ENCODE assay signal across 11 cellular contexts in the genomic region with DNA sequence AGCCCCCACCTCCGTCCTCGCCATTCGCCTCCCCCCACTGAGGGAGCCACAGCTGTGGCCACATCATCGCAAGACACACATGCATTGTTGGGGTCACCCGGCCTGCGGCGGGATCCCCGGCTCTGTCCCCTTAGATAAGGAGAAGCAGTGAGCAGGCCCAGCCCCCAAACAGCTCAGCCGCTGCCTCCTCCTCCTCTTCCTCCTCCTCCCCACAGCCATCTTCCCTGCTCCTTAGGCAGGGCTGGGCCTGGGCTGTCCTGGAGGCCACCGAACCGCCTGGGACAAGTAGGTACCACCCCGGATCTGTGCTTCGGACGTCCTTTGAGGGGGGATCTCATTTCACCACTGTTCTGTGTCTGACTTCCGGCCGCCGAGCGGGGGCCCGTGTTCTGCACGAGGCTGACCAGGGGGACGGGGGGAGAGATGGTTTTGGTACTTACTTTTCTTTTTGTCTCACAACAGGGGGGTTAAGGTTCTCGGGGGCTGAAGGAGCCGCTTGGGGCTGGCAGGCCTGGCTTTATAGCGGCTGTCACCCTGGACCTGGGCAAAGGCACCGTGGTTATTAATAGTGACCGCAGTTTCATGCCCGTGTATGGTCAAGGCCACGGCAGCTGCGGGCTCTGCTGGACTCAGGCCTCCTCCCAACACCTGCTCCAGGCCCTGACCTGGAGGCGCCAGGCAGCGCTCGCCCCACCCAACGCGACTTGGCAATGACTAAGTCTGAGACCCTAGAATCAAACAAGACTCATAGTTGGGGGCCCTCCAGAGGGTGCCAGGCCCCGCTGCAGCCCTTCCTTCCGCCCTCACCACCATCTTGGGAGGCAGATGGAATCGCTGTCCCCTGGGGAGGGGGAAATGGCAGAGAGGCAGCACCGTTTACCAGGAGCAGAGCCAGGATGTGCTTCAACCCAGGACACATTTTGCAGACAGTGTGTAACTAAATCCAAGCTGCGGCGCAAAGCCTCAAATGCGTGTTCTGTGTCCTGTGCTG. TPM values are rescaled to one million over a fixed set of nuclear protein-coding genes. Genes with fewer than 3 reads are reported as not detected.
A peak's percentile ranks its signal among the peaks of the same experiment; 100 is the strongest.
DNase-seq lines count a peak whose midpoint lies in the region; TF ChIP-seq lines count a peak whose summit lies in the region.
"Had no signal": no experiment of that assay in that cellular context is flagged by ENCODE, and none has a peak within 500 bp of the region (broad histone marks: within the 10 kb centered on the region; RNA-seq: fewer than 3 reads in every experiment).

No MANE protein-coding gene starts in this region.

- no peak overlapping the region for H3K9ac ChIP-seq in fibroblast of lung (ENCODE audit: insufficient read depth, low read length)

- TF ChIP-seq POLR2A in prostate gland (IDR thresholded peaks at IDR 0.05), result no peak
- TF ChIP-seq POLR2A in breast epithelium (IDR thresholded peaks at IDR 0.05), result no peak

- WGBS in prostate gland, result 41% methylated on average over 34 of the region's 41 CpGs

- H3K4me1 ChIP-seq in fibroblast of lung (ENCODE audit: control insufficient read depth, extremely low read depth, insufficient read depth, low read length) (peaks cover 6% of the 10 kb centered on the region), prostate gland (replicated peaks) (no peaks in the 10 kb centered on the region), breast epithelium (no peaks in the 10 kb centered on the region)

- H3K36me3 ChIP-seq in fibroblast of lung (ENCODE audit: control insufficient read depth, insufficient read depth, low read length) (peaks cover 3% of the 10 kb centered on the region), prostate gland (no peaks in the 10 kb centered on the region), breast epithelium (no peaks in the 10 kb centered on the region)

- peak overlapping the region; percentile 45 for H3K4me2 ChIP-seq in fibroblast of lung (ENCODE audit: extremely low read depth, insufficient read depth, low read length)

- TF ChIP-seq CTCF in fibroblast of lung (conservative IDR thresholded peaks at IDR 0.05 in 1 of 2, IDR thresholded peaks at IDR 0.05 in 1 of 2; ENCODE audit: low read depth in 1 of 2, low read length in 2 of 2), result no peak
- TF ChIP-seq CTCF in prostate gland (IDR thresholded peaks at IDR 0.05), result no peak
- no peak for TF ChIP-seq CTCF in breast epithelium (IDR thresholded peaks at IDR 0.05)

- H3K4me3 ChIP-seq in fibroblast of lung (replicated peaks in 1 of 4; ENCODE audit: control extremely low read depth in 1 of 4, insufficient read depth in 1 of 4, low read depth in 3 of 4, low read length in 4 of 4), result no peak overlapping the region
- H3K4me3 ChIP-seq in prostate gland, result no peak overlapping the region
- H3K4me3 ChIP-seq in breast epithelium, result no peak overlapping the region

- intact Hi-C loops in prostate gland (cut with DNase I), result no loop called here
- intact Hi-C loops in breast epithelium (cut with DNase I; ENCODE audit: low total_unique reads), result no loop called here

- H2AFZ ChIP-seq in fibroblast of lung (ENCODE audit: low read length), result no peak overlapping the region

- no peaks in the 10 kb centered on the region for H4K20me1 ChIP-seq in fibroblast of lung (ENCODE audit: control insufficient read depth, extremely low read depth, insufficient read depth, low read length)

- no peaks in the 10 kb centered on the region for H3K27me3 ChIP-seq in fibroblast of lung (ENCODE audit: control insufficient read depth, insufficient read depth, low read length)
- H3K27me3 ChIP-seq in prostate gland (replicated peaks; ENCODE audit: insufficient read depth), result no peaks in the 10 kb centered on the region
- no peaks in the 10 kb centered on the region for H3K27me3 ChIP-seq in breast epithelium

- H3K9me3 ChIP-seq in fibroblast of lung (ENCODE audit: control insufficient read depth, insufficient read depth, low read depth, low read length), result no peaks in the 10 kb centered on the region
- no peaks in the 10 kb centered on the region for H3K9me3 ChIP-seq in prostate gland
- no peaks in the 10 kb centered on the region for H3K9me3 ChIP-seq in breast epithelium

- no peak overlapping the region for H3K27ac ChIP-seq in fibroblast of lung (ENCODE audit: insufficient read depth, low read length)
- peak overlapping the region; percentile 50 to 63 for H3K27ac ChIP-seq in prostate gland
- H3K27ac ChIP-seq in breast epithelium, result peak overlapping the region in 1 of 2 donors; percentile 7

- DNase-seq in DMS 273 treated with DMSO at 0.1 percent for 48 hours (lab: John Stamatoyannopoulos, UW), result peak; percentile 36
- peak; percentile 53 for DNase-seq in SK-N-DZ (ENCODE audit: low spot score)
- peak in 1 of 2 donors; percentile 9 for DNase-seq in fibroblast of lung (ENCODE audit: low read depth in 2 of 2)
- no peak for DNase-seq in prostate gland (ENCODE audit: low spot score)
- no peak for DNase-seq in epidermal melanocyte (ENCODE audit: insufficient read length, low spot score)
- no peak for DNase-seq in SIG-M5 treated with dmso at 0.1 percent for 504 hours (lab: John Stamatoyannopoulos, UW; ENCODE audit: unreplicated experiment)
- DNase-seq in breast epithelium (ENCODE audit: low spot score in 2 of 2), result no peak
- DNase-seq in NCI-H187 treated with DMSO at 0.1 percent for 48 hours (lab: John Stamatoyannopoulos, UW), result no peak
- DNase-seq: activated CD4-positive, alpha-beta T cell treated with anti-CD3 and anti-CD28 coated beads for 4 hours; midbrain; NCI-H446 had no signal

- H3K79me2 ChIP-seq in fibroblast of lung (ENCODE audit: control insufficient read depth, insufficient read depth, low read length), result no peaks in the 10 kb centered on the region

RNA-seq across cellular contexts. Expression of a gene that starts 18.3 kb away (rescaled TPM):
- not detected in 2 replicates for polyA plus RNA-seq in SK-N-DZ (2014; cell fraction: cytosol; rRNA removed)
- polyA plus RNA-seq in SK-N-DZ (2014; cell fraction: nucleus; rRNA removed), result not detected in 2 replicates
- not detected in 2 replicates for total RNA-seq in fibroblast of lung
- not detected in 2 replicates for polyA plus RNA-seq in fibroblast of lung
- not detected in 2 replicates for polyA plus RNA-seq in fibroblast of lung (2012)
- not detected in 2 replicates for polyA minus RNA-seq in fibroblast of lung (ENCODE audit: low replicate concordance)
- 1 to 10 TPM in 1 of 2 donors, under 1 TPM in 1; 0.64 to 1.8 TPM for total RNA-seq in prostate gland
- total RNA-seq in breast epithelium, result under 1 TPM in 2 of 3 donors, not detected in 1; 0.73 to 0.98 TPM

RNA-seq across cellular contexts. Expression of a gene that starts 19.7 kb away (rescaled TPM):
- polyA plus RNA-seq in SK-N-DZ (2014; cell fraction: cytosol; rRNA removed), result 39.1 and 86.1 TPM in 2 replicates
- 80.4 and 97.6 TPM in 2 replicates for polyA plus RNA-seq in SK-N-DZ (2014; cell fraction: nucleus; rRNA removed)
- total RNA-seq in fibroblast of lung, result 113 and 114 TPM in 2 replicates
- polyA plus RNA-seq in fibroblast of lung, result 68.0 and 69.8 TPM in 2 replicates
- polyA plus RNA-seq in fibroblast of lung (2012), result 121 and 124 TPM in 2 replicates
- 182 and 282 TPM in 2 replicates for polyA minus RNA-seq in fibroblast of lung (ENCODE audit: low replicate concordance)
- total RNA-seq in prostate gland, result 100 to 1,000 TPM in 1 of 2 donors, 10 to 100 TPM in 1; 87.1 to 107 TPM
- total RNA-seq in breast epithelium, result 10 to 100 TPM; 60.3 to 68.6 (median 62.6) TPM

RNA-seq across cellular contexts. Expression of a gene that starts 34.1 kb away (rescaled TPM):
- polyA plus RNA-seq in SK-N-DZ (2014; cell fraction: cytosol; rRNA removed), result 1,360 and 1,587 TPM in 2 replicates
- 489 and 627 TPM in 2 replicates for polyA plus RNA-seq in SK-N-DZ (2014; cell fraction: nucleus; rRNA removed)
- total RNA-seq in fibroblast of lung, result 2,646 and 3,813 TPM in 2 replicates
- polyA plus RNA-seq in fibroblast of lung, result 976 and 986 TPM in 2 replicates
- 3,237 and 3,351 TPM in 2 replicates for polyA plus RNA-seq in fibroblast of lung (2012)
- 1,565 and 2,211 TPM in 2 replicates for polyA minus RNA-seq in fibroblast of lung (ENCODE audit: low replicate concordance)
- 1,000 to 10,000 TPM; 1,974 to 1,998 TPM for total RNA-seq in prostate gland
- total RNA-seq in breast epithelium, result 1,000 to 10,000 TPM; 1,628 to 2,598 (median 1,993) TPM

RNA-seq across cellular contexts. Expression of a gene that starts 56.4 kb away (rescaled TPM):
- 30.3 and 40.6 TPM in 2 replicates for polyA plus RNA-seq in SK-N-DZ (2014; cell fraction: cytosol; rRNA removed)
- 24.5 and 26.1 TPM in 2 replicates for polyA plus RNA-seq in SK-N-DZ (2014; cell fraction: nucleus; rRNA removed)
- total RNA-seq in fibroblast of lung (12.1 and 14.9 TPM in 2 replicates), prostate gland (10 to 100 TPM; 25.3 to 70.0 TPM), breast epithelium (10 to 100 TPM in 2 of 3 donors, 1 to 10 TPM in 1; 9.4 to 17.0 (median 15.7) TPM)
- polyA plus RNA-seq in fibroblast of lung, result 6.6 and 7.3 TPM in 2 replicates
- polyA plus RNA-seq in fibroblast of lung (2012), result 13.9 and 16.1 TPM in 2 replicates
- 27.9 and 34.3 TPM in 2 replicates for polyA minus RNA-seq in fibroblast of lung (ENCODE audit: low replicate concordance)

Comparison
In these comparisons a context has a peak if more than half of its experiments do, and no peak if none do; other contexts are left out.
1. DNase-seq: peak in DMS 273 treated with DMSO at 0.1 percent for 48 hours (single experiment) and SK-N-DZ (single experiment); none in prostate gland (single experiment), epidermal melanocyte (single experiment), SIG-M5 treated with dmso at 0.1 percent for 504 hours (single experiment), breast epithelium (0 of 2) and NCI-H187 treated with DMSO at 0.1 percent for 48 hours (single experiment).